In the genomic region with DNA sequence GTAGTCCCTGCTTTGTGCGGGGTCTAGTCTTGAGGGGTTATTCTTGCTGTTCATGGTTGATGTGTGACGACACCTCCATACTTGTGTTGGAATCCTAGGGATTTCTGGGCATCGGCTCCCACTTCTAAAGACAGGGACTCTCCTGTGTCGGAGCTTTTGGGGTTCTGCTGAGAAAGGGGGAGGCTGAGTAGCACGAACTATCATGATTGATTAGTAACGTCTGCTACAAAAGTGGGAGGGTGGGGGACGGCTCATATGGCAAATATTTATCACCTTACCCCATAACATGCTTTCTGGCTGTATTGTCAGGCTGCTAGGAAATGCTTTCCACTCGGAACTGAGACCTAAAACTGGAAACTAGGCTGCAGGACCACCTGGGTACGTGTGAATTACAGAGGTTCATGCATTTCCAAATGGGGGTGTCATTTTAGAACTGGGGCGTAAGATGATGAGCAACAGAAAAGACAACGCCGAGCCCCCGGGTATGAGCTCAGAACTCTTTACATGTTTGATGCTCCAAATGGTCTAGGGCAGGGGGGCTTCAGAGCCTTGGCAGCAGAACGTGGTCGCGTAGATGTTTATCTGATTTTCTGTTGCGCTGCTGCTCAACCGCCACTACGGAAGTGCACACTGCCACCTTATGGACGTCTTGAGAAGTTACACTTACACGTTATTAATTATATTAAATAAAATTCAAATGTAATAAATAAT, we compare ENCODE assay signal across 9 cellular contexts. TPM values are rescaled to one million over a fixed set of nuclear protein-coding genes. Genes with fewer than 3 reads are reported as not detected.
DNase-seq lines count a peak whose midpoint lies in the region; ATAC-seq and TF ChIP-seq lines count a peak whose summit lies in the region.
"Had no signal": no experiment of that assay in that cellular context is flagged by ENCODE, and none has a peak within 500 bp of the region (broad histone marks: within the 10 kb centered on the region; RNA-seq: fewer than 3 reads in every experiment).

No MANE protein-coding gene starts in this region.

- in situ Hi-C loops in GM13976 (cut with MboI; ENCODE audit: low sequenced_read_pairs, unreplicated experiment), result loop anchor here (25.0 kb wide), 3 partner anchors 196 to 621 kb away; no protein-coding TSS in a partner anchor

- no peaks in the 10 kb centered on the region for H3K4me1 ChIP-seq in endodermal cell (ENCODE audit: control insufficient read depth, insufficient read depth, low read length)

- intact Hi-C loops in activated CD4-positive, alpha-beta memory T cell treated with anti-CD3 and anti-CD28 coated beads for 36 hours (cut with micrococcal nuclease), result loop anchor here (10.0 kb wide), 1 partner anchor 628 kb away; no protein-coding TSS in a partner anchor

- peaks cover 7% of the 10 kb centered on the region for H3K4me1 Mint-ChIP-seq in activated CD4-positive, alpha-beta memory T cell treated with anti-CD3 and anti-CD28 coated beads for 36 hours (ENCODE audit: low read depth)
- H3K4me1 Mint-ChIP-seq in endodermal cell, result peaks cover 3% of the 10 kb centered on the region
- peaks cover 6% of the 10 kb centered on the region for H3K4me1 Mint-ChIP-seq in stimulated activated naive CD8-positive, alpha-beta T cell treated with anti-CD3 and anti-CD28 coated beads, Interleukin-15, amount 100 ng/mL, for 72 hours

- WGBS in endodermal cell (ENCODE audit: insufficient coverage in 1 of 2, insufficient read length in 1 of 2), 2 experiments, result 57 to 81% methylated on average over 12 to 19 of the region's 21 CpGs

- peak; percentile 56 for ATAC-seq in stimulated activated naive CD8-positive, alpha-beta T cell treated with anti-CD3 and anti-CD28 coated beads, Interleukin-15, amount 100 ng/mL, for 72 hours
- no peak for ATAC-seq in HG03175 (IDR thresholded peaks at IDR 0.05; ENCODE audit: unreplicated experiment)

- H3K4me3 ChIP-seq in endodermal cell (ENCODE audit: low read length), result no peak overlapping the region

- H3K9ac ChIP-seq in endodermal cell (ENCODE audit: extremely low read depth, low read length, poor library complexity, severe bottlenecking), result no peak overlapping the region

- H3K36me3 Mint-ChIP-seq in activated CD4-positive, alpha-beta memory T cell treated with anti-CD3 and anti-CD28 coated beads for 36 hours, result no peaks in the 10 kb centered on the region
- H3K36me3 Mint-ChIP-seq in endodermal cell (ENCODE audit: low read depth), result no peaks in the 10 kb centered on the region

- H3K9me3 Mint-ChIP-seq in activated CD4-positive, alpha-beta memory T cell treated with anti-CD3 and anti-CD28 coated beads for 36 hours, result no peaks in the 10 kb centered on the region
- H3K9me3 Mint-ChIP-seq in endodermal cell, result no peaks in the 10 kb centered on the region
- no peaks in the 10 kb centered on the region for H3K9me3 Mint-ChIP-seq in stimulated activated naive CD8-positive, alpha-beta T cell treated with anti-CD3 and anti-CD28 coated beads, Interleukin-15, amount 100 ng/mL, for 72 hours

- no peaks in the 10 kb centered on the region for H3K27me3 ChIP-seq in endodermal cell (ENCODE audit: control insufficient read depth, insufficient read depth, low read length, poor library complexity, severe bottlenecking)

- H3K4me3 Mint-ChIP-seq in activated CD4-positive, alpha-beta memory T cell treated with anti-CD3 and anti-CD28 coated beads for 36 hours, result peak overlapping the region; percentile 64
- H3K4me3 Mint-ChIP-seq in endodermal cell, result no peak overlapping the region
- H3K4me3 Mint-ChIP-seq in stimulated activated naive CD8-positive, alpha-beta T cell treated with anti-CD3 and anti-CD28 coated beads, Interleukin-15, amount 100 ng/mL, for 72 hours, result peak overlapping the region; percentile 70 to 75

- TF ChIP-seq CTCF in GM13976 (IDR thresholded peaks at IDR 0.05; ENCODE audit: borderline replicate concordance, control extremely low read depth, extremely low read depth, insufficient read depth, missing control alignments), result peak; percentile 41
- peak; percentile 87 for TF ChIP-seq CTCF in endodermal cell (conservative IDR thresholded peaks at IDR 0.05)

- no peak overlapping the region for H3K27ac ChIP-seq in endodermal cell (ENCODE audit: low read depth, low read length)

- H3K27ac Mint-ChIP-seq in activated CD4-positive, alpha-beta memory T cell treated with anti-CD3 and anti-CD28 coated beads for 36 hours, result no peak overlapping the region
- H3K27ac Mint-ChIP-seq in endodermal cell, result no peak overlapping the region
- H3K27ac Mint-ChIP-seq in stimulated activated naive CD8-positive, alpha-beta T cell treated with anti-CD3 and anti-CD28 coated beads, Interleukin-15, amount 100 ng/mL, for 72 hours, result peak overlapping the region; percentile 54 to 67

- H3K36me3 ChIP-seq in endodermal cell (ENCODE audit: control insufficient read depth, insufficient read depth, low read length), result no peaks in the 10 kb centered on the region

- CTCF ChIA-PET in activated CD4-positive, alpha-beta memory T cell treated with anti-CD3 and anti-CD28 coated beads for 36 hours (lab: Charles Lee), result interaction anchor here (0.6 to 2.0 kb wide), 15 partner anchors 9 to 613 kb away, joined by 3 to 8 read pairs (median 3); no protein-coding TSS in a partner anchor

- peaks cover 9% of the 10 kb centered on the region for H3K27me3 Mint-ChIP-seq in activated CD4-positive, alpha-beta memory T cell treated with anti-CD3 and anti-CD28 coated beads for 36 hours
- H3K27me3 Mint-ChIP-seq in endodermal cell (ENCODE audit: insufficient read depth), result no peaks in the 10 kb centered on the region
- H3K27me3 Mint-ChIP-seq in stimulated activated naive CD8-positive, alpha-beta T cell treated with anti-CD3 and anti-CD28 coated beads, Interleukin-15, amount 100 ng/mL, for 72 hours, result no peaks in the 10 kb centered on the region

- H3K9me3 ChIP-seq in endodermal cell (ENCODE audit: control insufficient read depth, low read length), result no peaks in the 10 kb centered on the region

- POLR2A ChIA-PET in activated CD4-positive, alpha-beta memory T cell treated with anti-CD3 and anti-CD28 coated beads for 36 hours (lab: Charles Lee), result no interaction called here

- DNase-seq in AG08396 (ENCODE audit: low spot score) (peak; percentile 28), GM13976 (ENCODE audit: low spot score) (peak; percentile 46), NCI-H2196 treated with DMSO at 0.1 percent for 48 hours (lab: John Stamatoyannopoulos, UW; ENCODE audit: unreplicated experiment) (peak; percentile 16), endodermal cell (peak; percentile 72), middle frontal gyrus (ENCODE audit: extremely low spot score, low spot score) (peak; percentile 30)
- DNase-seq in activated CD4-positive, alpha-beta memory T cell treated with anti-CD3 and anti-CD28 coated beads for 36 hours, result peak; percentile 39
- peak; percentile 26 to 32 for DNase-seq in stimulated activated naive CD8-positive, alpha-beta T cell treated with anti-CD3 and anti-CD28 coated beads, Interleukin-15, amount 100 ng/mL, for 72 hours

RNA-seq across cellular contexts. Expression of a gene that starts 15.1 kb away (rescaled TPM):
- not detected for total RNA-seq in activated CD4-positive, alpha-beta memory T cell treated with anti-CD3 and anti-CD28 coated beads for 36 hours
- 1 to 10 TPM; 2.3 to 9.2 TPM for total RNA-seq in endodermal cell
- not detected for polyA plus RNA-seq in endodermal cell (2013, experiment 1 of 2)
- not detected for polyA plus RNA-seq in endodermal cell (2013, experiment 2 of 2)
- total RNA-seq: temporal lobe had no signal

Comparison
In these comparisons a context has a peak if more than half of its experiments do, and no peak if none do; other contexts are left out.
1. DNase-seq: peak in every context shown above with its lines; median percentile 72 in endodermal cell; 46 in GM13976; 39 in activated CD4-positive, alpha-beta memory T cell treated with anti-CD3 and anti-CD28 coated beads for 36 hours; 30 in middle frontal gyrus; 29 in stimulated activated naive CD8-positive, alpha-beta T cell treated with anti-CD3 and anti-CD28 coated beads, Interleukin-15, amount 100 ng/mL, for 72 hours; 28 in AG08396; 16 in NCI-H2196 treated with DMSO at 0.1 percent for 48 hours.
2. H3K27ac Mint-ChIP-seq: peak in stimulated activated naive CD8-positive, alpha-beta T cell treated with anti-CD3 and anti-CD28 coated beads, Interleukin-15, amount 100 ng/mL, for 72 hours (2 of 2); none in activated CD4-positive, alpha-beta memory T cell treated with anti-CD3 and anti-CD28 coated beads for 36 hours (single experiment) and endodermal cell (single experiment).